ENCODE assay signal across 1 cellular context in the genomic region with DNA sequence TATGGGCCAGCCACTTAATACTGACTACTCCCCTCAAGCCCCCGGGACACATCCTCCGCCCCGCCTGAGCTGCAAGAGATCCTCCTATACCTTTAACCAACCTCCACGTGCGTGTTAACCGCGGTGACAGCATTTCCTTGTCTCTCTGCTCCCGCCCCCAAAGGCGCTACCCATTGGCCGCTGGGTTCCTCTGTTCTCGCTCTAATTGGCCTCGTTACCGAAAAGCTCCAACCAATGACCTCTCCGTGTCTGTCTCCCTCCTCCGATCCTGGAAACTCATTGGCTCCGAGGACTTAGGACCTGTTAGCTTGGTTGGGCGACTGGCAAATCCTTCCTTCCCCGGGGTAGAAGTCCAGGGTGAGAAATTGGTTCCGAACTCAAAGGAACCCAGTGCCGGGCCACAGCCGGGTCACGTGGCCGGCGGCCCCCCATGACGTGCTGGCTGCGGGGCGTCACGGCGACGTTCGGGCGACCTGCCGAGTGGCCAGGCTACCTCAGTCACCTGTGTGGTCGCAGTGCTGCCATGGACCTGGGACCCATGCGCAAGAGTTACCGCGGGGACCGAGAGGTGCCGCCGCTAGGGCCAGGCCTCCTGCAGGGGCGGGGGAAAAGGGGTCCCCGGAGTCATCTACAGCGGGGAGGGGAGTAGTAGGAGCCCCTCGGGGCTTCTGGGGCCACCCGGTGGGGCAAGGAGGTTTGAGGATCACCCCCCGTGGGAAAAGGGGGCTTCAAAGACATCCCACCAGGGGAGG.
A peak's percentile ranks its signal among the peaks of the same experiment; 100 is the strongest.
TF ChIP-seq lines count a peak whose summit lies in the region.

Gene PNPO (plus strand): TSS at position 326 of the 752 bp plus-strand sequence. CDS start 105 bp downstream, at position 431.

TF ChIP-seq in GM12878, 131 proteins besides CTCF, POLR2A, EP300 and RAD21 (continued from another document and continues in another):
- no peak for TF ChIP-seq NFXL1 (IDR thresholded peaks at IDR 0.05; ENCODE audit: borderline replicate concordance)
- no peak for TF ChIP-seq CBX5 (IDR thresholded peaks at IDR 0.05; ENCODE audit: low read depth)
- TF ChIP-seq RBBP5 (conservative IDR thresholded peaks at IDR 0.05) = no peak
- peak; percentile 56 for TF ChIP-seq RELA (IDR thresholded peaks at IDR 0.05; ENCODE audit: borderline replicate concordance, partially characterized antibody)
- TF ChIP-seq, protein P1, sequence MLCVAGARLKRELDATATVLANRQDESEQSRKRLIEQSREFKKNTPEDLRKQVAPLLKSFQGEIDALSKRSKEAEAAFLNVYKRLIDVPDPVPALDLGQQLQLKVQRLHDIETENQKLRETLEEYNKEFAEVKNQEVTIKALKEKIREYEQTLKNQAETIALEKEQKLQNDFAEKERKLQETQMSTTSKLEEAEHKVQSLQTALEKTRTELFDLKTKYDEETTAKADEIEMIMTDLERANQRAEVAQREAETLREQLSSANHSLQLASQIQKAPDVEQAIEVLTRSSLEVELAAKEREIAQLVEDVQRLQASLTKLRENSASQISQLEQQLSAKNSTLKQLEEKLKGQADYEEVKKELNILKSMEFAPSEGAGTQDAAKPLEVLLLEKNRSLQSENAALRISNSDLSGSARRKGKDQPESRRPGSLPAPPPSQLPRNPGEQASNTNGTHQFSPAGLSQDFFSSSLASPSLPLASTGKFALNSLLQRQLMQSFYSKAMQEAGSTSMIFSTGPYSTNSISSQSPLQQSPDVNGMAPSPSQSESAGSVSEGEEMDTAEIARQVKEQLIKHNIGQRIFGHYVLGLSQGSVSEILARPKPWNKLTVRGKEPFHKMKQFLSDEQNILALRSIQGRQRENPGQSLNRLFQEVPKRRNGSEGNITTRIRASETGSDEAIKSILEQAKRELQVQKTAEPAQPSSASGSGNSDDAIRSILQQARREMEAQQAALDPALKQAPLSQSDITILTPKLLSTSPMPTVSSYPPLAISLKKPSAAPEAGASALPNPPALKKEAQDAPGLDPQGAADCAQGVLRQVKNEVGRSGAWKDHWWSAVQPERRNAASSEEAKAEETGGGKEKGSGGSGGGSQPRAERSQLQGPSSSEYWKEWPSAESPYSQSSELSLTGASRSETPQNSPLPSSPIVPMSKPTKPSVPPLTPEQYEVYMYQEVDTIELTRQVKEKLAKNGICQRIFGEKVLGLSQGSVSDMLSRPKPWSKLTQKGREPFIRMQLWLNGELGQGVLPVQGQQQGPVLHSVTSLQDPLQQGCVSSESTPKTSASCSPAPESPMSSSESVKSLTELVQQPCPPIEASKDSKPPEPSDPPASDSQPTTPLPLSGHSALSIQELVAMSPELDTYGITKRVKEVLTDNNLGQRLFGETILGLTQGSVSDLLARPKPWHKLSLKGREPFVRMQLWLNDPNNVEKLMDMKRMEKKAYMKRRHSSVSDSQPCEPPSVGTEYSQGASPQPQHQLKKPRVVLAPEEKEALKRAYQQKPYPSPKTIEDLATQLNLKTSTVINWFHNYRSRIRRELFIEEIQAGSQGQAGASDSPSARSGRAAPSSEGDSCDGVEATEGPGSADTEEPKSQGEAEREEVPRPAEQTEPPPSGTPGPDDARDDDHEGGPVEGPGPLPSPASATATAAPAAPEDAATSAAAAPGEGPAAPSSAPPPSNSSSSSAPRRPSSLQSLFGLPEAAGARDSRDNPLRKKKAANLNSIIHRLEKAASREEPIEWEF (IDR thresholded peaks at IDR 0.05; ENCODE audit: insufficient replicate concordance, low read depth, low read length) = no peak
- no peak; the same call in 1 of the 2 replicates for TF ChIP-seq PML (IDR thresholded peaks at IDR 0.05; ENCODE audit: low read length)
- peak; percentile 12; the same call in 1 of the 2 replicates for TF ChIP-seq USF2 (IDR thresholded peaks at IDR 0.05; ENCODE audit: borderline replicate concordance, low read depth, low read length)
- no peak for TF ChIP-seq MEF2A (IDR thresholded peaks at IDR 0.05; ENCODE audit: insufficient read depth, low read depth, low read length)
- TF ChIP-seq PBX3 (IDR thresholded peaks at IDR 0.05; ENCODE audit: insufficient replicate concordance, low read depth, low read length) = no peak
- TF ChIP-seq, protein P2, sequence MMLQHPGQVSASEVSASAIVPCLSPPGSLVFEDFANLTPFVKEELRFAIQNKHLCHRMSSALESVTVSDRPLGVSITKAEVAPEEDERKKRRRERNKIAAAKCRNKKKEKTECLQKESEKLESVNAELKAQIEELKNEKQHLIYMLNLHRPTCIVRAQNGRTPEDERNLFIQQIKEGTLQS (IDR thresholded peaks at IDR 0.05; ENCODE audit: borderline replicate concordance, extremely low read depth, low read depth, low read length) = peak; percentile 43; the same call in 1 of the 2 replicates
- TF ChIP-seq, protein P3, sequence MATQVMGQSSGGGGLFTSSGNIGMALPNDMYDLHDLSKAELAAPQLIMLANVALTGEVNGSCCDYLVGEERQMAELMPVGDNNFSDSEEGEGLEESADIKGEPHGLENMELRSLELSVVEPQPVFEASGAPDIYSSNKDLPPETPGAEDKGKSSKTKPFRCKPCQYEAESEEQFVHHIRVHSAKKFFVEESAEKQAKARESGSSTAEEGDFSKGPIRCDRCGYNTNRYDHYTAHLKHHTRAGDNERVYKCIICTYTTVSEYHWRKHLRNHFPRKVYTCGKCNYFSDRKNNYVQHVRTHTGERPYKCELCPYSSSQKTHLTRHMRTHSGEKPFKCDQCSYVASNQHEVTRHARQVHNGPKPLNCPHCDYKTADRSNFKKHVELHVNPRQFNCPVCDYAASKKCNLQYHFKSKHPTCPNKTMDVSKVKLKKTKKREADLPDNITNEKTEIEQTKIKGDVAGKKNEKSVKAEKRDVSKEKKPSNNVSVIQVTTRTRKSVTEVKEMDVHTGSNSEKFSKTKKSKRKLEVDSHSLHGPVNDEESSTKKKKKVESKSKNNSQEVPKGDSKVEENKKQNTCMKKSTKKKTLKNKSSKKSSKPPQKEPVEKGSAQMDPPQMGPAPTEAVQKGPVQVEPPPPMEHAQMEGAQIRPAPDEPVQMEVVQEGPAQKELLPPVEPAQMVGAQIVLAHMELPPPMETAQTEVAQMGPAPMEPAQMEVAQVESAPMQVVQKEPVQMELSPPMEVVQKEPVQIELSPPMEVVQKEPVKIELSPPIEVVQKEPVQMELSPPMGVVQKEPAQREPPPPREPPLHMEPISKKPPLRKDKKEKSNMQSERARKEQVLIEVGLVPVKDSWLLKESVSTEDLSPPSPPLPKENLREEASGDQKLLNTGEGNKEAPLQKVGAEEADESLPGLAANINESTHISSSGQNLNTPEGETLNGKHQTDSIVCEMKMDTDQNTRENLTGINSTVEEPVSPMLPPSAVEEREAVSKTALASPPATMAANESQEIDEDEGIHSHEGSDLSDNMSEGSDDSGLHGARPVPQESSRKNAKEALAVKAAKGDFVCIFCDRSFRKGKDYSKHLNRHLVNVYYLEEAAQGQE (IDR thresholded peaks at IDR 0.05; ENCODE audit: low read depth, low read length) = no peak
- no peak for TF ChIP-seq POLR2AphosphoS2 (IDR thresholded peaks at IDR 0.05; ENCODE audit: low read depth, low read length)
- TF ChIP-seq TCF3 (IDR thresholded peaks at IDR 0.05; ENCODE audit: borderline replicate concordance, insufficient read depth, low read depth, low read length) = no peak
- no peak for TF ChIP-seq TARDBP (IDR thresholded peaks at IDR 0.05; ENCODE audit: borderline replicate concordance)
- peak; percentile 61; the same call in 1 of the 2 replicates for TF ChIP-seq ZBTB40 (IDR thresholded peaks at IDR 0.05; ENCODE audit: borderline replicate concordance)
- no peak for TF ChIP-seq ZNF274 (IDR thresholded peaks at IDR 0.05; ENCODE audit: insufficient read depth, insufficient read length)
- TF ChIP-seq ZNF687 (IDR thresholded peaks at IDR 0.05) = peak; percentile 59
- TF ChIP-seq BACH1 (IDR thresholded peaks at IDR 0.05; ENCODE audit: borderline replicate concordance) = 0 out of 2 replicates have a peak, but pooled peaks have one; percentile 17
- TF ChIP-seq ESRRA (IDR thresholded peaks at IDR 0.05; ENCODE audit: low read length) = peak; percentile 47; the same call in 1 of the 2 replicates
- TF ChIP-seq SUPT20H (IDR thresholded peaks at IDR 0.05; ENCODE audit: borderline replicate concordance, control insufficient read depth, low read depth, low read length) = no peak
- peak; percentile 32; the same call in 1 of the 2 replicates for TF ChIP-seq TAF1 (IDR thresholded peaks at IDR 0.05; ENCODE audit: borderline replicate concordance, low read depth, low read length)
